Comparison of ENCODE assay signal across 10 cellular contexts in genomic region chr17:57852041-57852954, GRCh38. TPM values are rescaled to one million over a fixed set of nuclear protein-coding genes. Genes with fewer than 3 reads are reported as not detected.
DNase-seq lines count a peak whose midpoint lies in the region; ATAC-seq, FAIRE-seq and TF ChIP-seq lines count a peak whose summit lies in the region.
"Had no signal": no experiment of that assay in that cellular context is flagged by ENCODE, and none has a peak within 500 bp of the region (broad histone marks: within the 10 kb centered on the region; RNA-seq: fewer than 3 reads in every experiment).

No MANE protein-coding gene starts in this region.

- peaks cover 22% of the 10 kb centered on the region for H3K36me3 Mint-ChIP-seq in CD8-positive, alpha-beta T cell
- H3K36me3 Mint-ChIP-seq in IgD-negative memory B cell: no peaks in the 10 kb centered on the region
- no peaks in the 10 kb centered on the region for H3K36me3 Mint-ChIP-seq in stimulated activated memory B cell treated with anti-CD40 and anti-IgM and Interleukin-4, amounts not matched to agents 10 μg/mL and 1 μg/mL and 100 μg/mL, for 72 hours

- peaks cover 38% of the 10 kb centered on the region for H3K4me1 Mint-ChIP-seq in CD8-positive, alpha-beta T cell (ENCODE audit: low read depth)
- H3K4me1 Mint-ChIP-seq in IgD-negative memory B cell: peaks cover 11 to 25% (median 19%) of the 10 kb centered on the region in 3 donors
- H3K4me1 Mint-ChIP-seq in stimulated activated memory B cell treated with anti-CD40 and anti-IgM and Interleukin-4, amounts not matched to agents 10 μg/mL and 1 μg/mL and 100 μg/mL, for 72 hours: peaks cover 34% of the 10 kb centered on the region

- TF ChIP-seq POLR2A in esophagus muscularis mucosa (IDR thresholded peaks at IDR 0.05; ENCODE audit: low read depth): no peak

- H3K27ac Mint-ChIP-seq in CD8-positive, alpha-beta T cell: peak overlapping the region; percentile 84
- peak overlapping the region in 2 of 3 donors; percentile 64 to 92 for H3K27ac Mint-ChIP-seq in IgD-negative memory B cell
- H3K27ac Mint-ChIP-seq in stimulated activated memory B cell treated with anti-CD40 and anti-IgM and Interleukin-4, amounts not matched to agents 10 μg/mL and 1 μg/mL and 100 μg/mL, for 72 hours: no peak overlapping the region

- no peaks in the 10 kb centered on the region for H3K36me3 ChIP-seq in CD8-positive, alpha-beta T cell (ENCODE audit: insufficient read depth, low read length)
- H3K36me3 ChIP-seq in esophagus muscularis mucosa: peaks cover 0 to 13% (median 6%) of the 10 kb centered on the region in 4 donors
- H3K36me3 ChIP-seq in pancreas: no peaks in the 10 kb centered on the region

- ATAC-seq in CD8-positive, alpha-beta T cell: no peak
- ATAC-seq in pancreas (no peak), HG03196 (IDR thresholded peaks at IDR 0.05; ENCODE audit: unreplicated experiment) (no peak)
- ATAC-seq in stimulated activated memory B cell treated with anti-CD40 and anti-IgM and Interleukin-4, amounts not matched to agents 10 μg/mL and 1 μg/mL and 100 μg/mL, for 72 hours: no peak

- H3K9me3 Mint-ChIP-seq in CD8-positive, alpha-beta T cell: no peaks in the 10 kb centered on the region
- no peaks in the 10 kb centered on the region for H3K9me3 Mint-ChIP-seq in IgD-negative memory B cell
- H3K9me3 Mint-ChIP-seq in stimulated activated memory B cell treated with anti-CD40 and anti-IgM and Interleukin-4, amounts not matched to agents 10 μg/mL and 1 μg/mL and 100 μg/mL, for 72 hours: no peaks in the 10 kb centered on the region

- POLR2A ChIA-PET in CD8-positive, alpha-beta T cell (lab: Charles Lee): interaction anchor here (0.9 kb wide), 1 partner anchor 154 kb away, joined by 3 read pairs; no protein-coding TSS in a partner anchor

- no peak for DNase-seq in CD8-positive, alpha-beta T cell
- DNase-seq in esophagus muscularis mucosa (ENCODE audit: extremely low spot score) (no peak), pancreas (no peak), amniotic stem cell (lab: John Stamatoyannopoulos, UW) (no peak), NCI-H1436 (lab: John Stamatoyannopoulos, UW) (no peak)
- DNase-seq: NCI-H1436 treated with DMSO at 0.1 percent for 48 hours, occipital lobe had no signal

- H3K27ac ChIP-seq in CD8-positive, alpha-beta T cell (ENCODE audit: low read depth, low read length): no peak overlapping the region
- H3K27ac ChIP-seq in esophagus muscularis mucosa (replicated peaks in 1 of 4) (peak overlapping the region; percentile 83 to 98 (median 93)), pancreas (peak overlapping the region; percentile 16 to 96 (median 73))

- no peaks in the 10 kb centered on the region for H3K9me3 ChIP-seq in CD8-positive, alpha-beta T cell (ENCODE audit: low read length)
- no peaks in the 10 kb centered on the region for H3K9me3 ChIP-seq in esophagus muscularis mucosa
- H3K9me3 ChIP-seq in pancreas: no peaks in the 10 kb centered on the region

- no peak for TF ChIP-seq EP300 in esophagus muscularis mucosa (IDR thresholded peaks at IDR 0.05)

- TF ChIP-seq CTCF in CD8-positive, alpha-beta T cell (IDR thresholded peaks at IDR 0.05): no peak
- TF ChIP-seq CTCF in esophagus muscularis mucosa (IDR thresholded peaks at IDR 0.05): no peak
- TF ChIP-seq CTCF in pancreas (IDR thresholded peaks at IDR 0.05): no peak

- H3K4me1 ChIP-seq in CD8-positive, alpha-beta T cell (ENCODE audit: insufficient read depth, low read length): peaks cover 32% of the 10 kb centered on the region
- H3K4me1 ChIP-seq in esophagus muscularis mucosa: peaks cover 58 to 93% (median 84%) of the 10 kb centered on the region in 4 donors
- H3K4me1 ChIP-seq in pancreas: peaks cover 21 to 39% (median 26%) of the 10 kb centered on the region in 3 donors

- no peaks in the 10 kb centered on the region for H3K27me3 Mint-ChIP-seq in CD8-positive, alpha-beta T cell (ENCODE audit: low read depth)
- no peaks in the 10 kb centered on the region for H3K27me3 Mint-ChIP-seq in IgD-negative memory B cell
- no peaks in the 10 kb centered on the region for H3K27me3 Mint-ChIP-seq in stimulated activated memory B cell treated with anti-CD40 and anti-IgM and Interleukin-4, amounts not matched to agents 10 μg/mL and 1 μg/mL and 100 μg/mL, for 72 hours

- no peak for FAIRE-seq in pancreas (lab: Jason Lieb, UNC)

- H3K27me3 ChIP-seq in CD8-positive, alpha-beta T cell (ENCODE audit: insufficient read depth, low read length): no peaks in the 10 kb centered on the region
- H3K27me3 ChIP-seq in esophagus muscularis mucosa (no peaks in the 10 kb centered on the region), pancreas (no peaks in the 10 kb centered on the region)

- CTCF ChIA-PET in CD8-positive, alpha-beta T cell (lab: Charles Lee): interaction anchor here (0.8 to 2.2 kb wide), 4 partner anchors 8 to 320 kb away, joined by 3 to 8 read pairs (median 4); no protein-coding TSS in a partner anchor

- WGBS in esophagus muscularis mucosa: 62% methylated on average over 7 of the region's 10 CpGs
- WGBS in pancreas, 2 donors: 36 to 44% methylated on average over 10 of the region's 10 CpGs

- peak overlapping the region; percentile 66 for H3K4me3 Mint-ChIP-seq in CD8-positive, alpha-beta T cell
- H3K4me3 Mint-ChIP-seq in IgD-negative memory B cell: peak overlapping the region in 3 of 4 donors; percentile 63 to 87 (median 77)
- H3K4me3 Mint-ChIP-seq in stimulated activated memory B cell treated with anti-CD40 and anti-IgM and Interleukin-4, amounts not matched to agents 10 μg/mL and 1 μg/mL and 100 μg/mL, for 72 hours: no peak overlapping the region

- intact Hi-C loops in CD8-positive, alpha-beta T cell (cut with DNase I, micrococcal nuclease): loop anchor here in 1 of 2 experiments (5.0 kb wide), 2 partner anchors 500 to 595 kb away; partner anchors contain the start of genes MSI2 and SUPT4H1
- intact Hi-C loops in esophagus muscularis mucosa (cut with DNase I): no loop called here
- intact Hi-C loops in pancreas (cut with DNase I): loop anchor here in 1 of 3 donors (10.0 kb wide), 1 partner anchor 263 kb away; no protein-coding TSS in a partner anchor

- no peak overlapping the region for H3K4me3 ChIP-seq in CD8-positive, alpha-beta T cell (ENCODE audit: low read depth, low read length)
- no peak overlapping the region for H3K4me3 ChIP-seq in esophagus muscularis mucosa
- no peak overlapping the region for H3K4me3 ChIP-seq in pancreas

RNA-seq across cellular contexts. Expression of gene MRPS23, which starts 2.5 kb away (rescaled TPM):
- total RNA-seq in CD8-positive, alpha-beta T cell: 10 to 100 TPM; 16.2 to 17.2 TPM
- polyA plus RNA-seq in IgD-negative memory B cell: 42.9 TPM
- 10 to 100 TPM; 11.6 to 22.2 (median 16.9) TPM for total RNA-seq in esophagus muscularis mucosa
- total RNA-seq in pancreas: 10 to 100 TPM; 12.7 to 25.4 (median 15.5) TPM
- 10 to 100 TPM in 1 of 2 donors, 1 to 10 TPM in 1; 5.8 to 15.8 TPM for polyA plus RNA-seq in pancreas
